1 cellular context compared by ENCODE assay signal in genomic region chr4:111537861-111538260, GRCh38.
TF ChIP-seq lines count a peak whose summit lies in the region.

No MANE protein-coding gene starts in this region.

TF ChIP-seq in WTC11, 78 proteins besides CTCF, POLR2A, EP300 and RAD21 (continued from another document):
- no peak for TF ChIP-seq E2F1 (CRISPR knock-in tag; IDR thresholded peaks at IDR 0.05)
